In the genomic region with DNA sequence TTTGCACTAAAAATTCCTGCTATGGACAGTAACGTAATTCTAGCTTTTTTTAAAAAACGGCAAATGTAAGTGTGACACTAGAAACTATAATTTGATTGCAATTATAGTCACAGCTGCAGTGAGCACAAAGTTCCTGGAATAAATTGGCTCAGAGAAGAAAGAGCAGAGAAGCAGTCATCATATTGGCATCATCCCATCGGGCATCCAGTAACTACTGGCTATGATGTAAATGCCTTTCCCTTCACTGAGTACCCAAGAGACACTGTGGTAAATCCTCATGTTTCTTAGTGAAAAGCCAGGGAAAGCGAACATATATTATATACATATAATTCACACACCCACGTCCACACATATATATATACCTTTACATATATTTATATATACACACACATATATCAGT, we compare ENCODE assay signal across 16 cellular contexts. TPM values are rescaled to one million over a fixed set of nuclear protein-coding genes. Genes with fewer than 3 reads are reported as not detected.
DNase-seq lines count a peak whose midpoint lies in the region; ATAC-seq and TF ChIP-seq lines count a peak whose summit lies in the region.
"Had no signal": no experiment of that assay in that cellular context is flagged by ENCODE, and none has a peak within 500 bp of the region (broad histone marks: within the 10 kb centered on the region; RNA-seq: fewer than 3 reads in every experiment).

No MANE protein-coding gene starts in this region.

- intact Hi-C loops in Right ventricle myocardium superior (cut with DNase I) (no loop called here), left ventricle myocardium superior (cut with micrococcal nuclease) (no loop called here)

- H3K9me3 ChIP-seq in right atrium auricular region: no peaks in the 10 kb centered on the region
- H3K9me3 ChIP-seq: colonic mucosa had no signal

- no peak overlapping the region for H3K4me3 ChIP-seq in right atrium auricular region
- H3K4me3 ChIP-seq: colonic mucosa, neural progenitor cell had no signal

- no peak for DNase-seq in Right ventricle myocardium superior
- no peak for DNase-seq in right atrium auricular region (ENCODE audit: low spot score)
- peak; percentile 74 for DNase-seq in astrocyte of the hippocampus (ENCODE audit: low read depth, low spot score)
- no peak for DNase-seq in left ventricle myocardium superior
- DNase-seq in superior temporal gyrus (ENCODE audit: extremely low spot score): peak; percentile 82
- DNase-seq in stimulated activated CD4-positive, alpha-beta T cell treated with anti-CD3 and anti-CD28 coated beads, Interleukin-4, amount 100 ng/mL, for 24 hours: no peak
- DNase-seq in activated CD8-positive, alpha-beta memory T cell treated with anti-CD3 and anti-CD28 coated beads, Interleukin-2, amount 50 U/mL, for 4 hours: no peak
- DNase-seq: ACHN, aorta, colonic mucosa, islet precursor cell, NCI-H1417 treated with DMSO at 0.1 percent for 48 hours, SHP77 had no signal

- peaks cover 0 to 31% of the 10 kb centered on the region in 2 donors for H3K4me1 ChIP-seq in right atrium auricular region
- H3K4me1 ChIP-seq: colonic mucosa, neural progenitor cell had no signal

- H3K36me3 ChIP-seq in right atrium auricular region: no peaks in the 10 kb centered on the region
- H3K36me3 ChIP-seq: colonic mucosa, neural progenitor cell had no signal

- H3K27ac ChIP-seq in right atrium auricular region: no peak overlapping the region
- H3K27ac ChIP-seq: colonic mucosa, neural progenitor cell had no signal

- peak; percentile 59 for ATAC-seq in Right ventricle myocardium superior (ENCODE audit: poor library complexity)
- ATAC-seq in left ventricle myocardium superior: peak; percentile 77
- ATAC-seq in GM18519 (IDR thresholded peaks at IDR 0.05; ENCODE audit: low FRiP score, unreplicated experiment): no peak
- ATAC-seq: activated CD4-positive, CD25-positive, alpha-beta regulatory T cell treated with anti-CD3 and anti-CD28 coated beads, Interleukin-2, amount 50 U/mL, for 24 hours had no signal

- H3K27me3 ChIP-seq in right atrium auricular region: no peaks in the 10 kb centered on the region
- H3K27me3 ChIP-seq: colonic mucosa, neural progenitor cell had no signal

- TF ChIP-seq CTCF in right atrium auricular region (IDR thresholded peaks at IDR 0.05): no peak

RNA-seq across cellular contexts. Expression of gene PIP4K2A, which starts 43.6 kb away (rescaled TPM):
- total RNA-seq in Right ventricle myocardium superior (13.9 TPM), right atrium auricular region (10 to 100 TPM; 12.1 to 18.3 TPM), left ventricle myocardium superior (12.1 TPM)

Comparison
In these comparisons a context has a peak if more than half of its experiments do, and no peak if none do; other contexts are left out.
1. DNase-seq: peak in astrocyte of the hippocampus (single experiment) and superior temporal gyrus (single experiment); none in Right ventricle myocardium superior (single experiment), right atrium auricular region (single experiment), left ventricle myocardium superior (single experiment), stimulated activated CD4-positive, alpha-beta T cell treated with anti-CD3 and anti-CD28 coated beads, Interleukin-4, amount 100 ng/mL, for 24 hours (single experiment) and activated CD8-positive, alpha-beta memory T cell treated with anti-CD3 and anti-CD28 coated beads, Interleukin-2, amount 50 U/mL, for 4 hours (single experiment).